18 cellular contexts compared by ENCODE assay signal in the genomic region with DNA sequence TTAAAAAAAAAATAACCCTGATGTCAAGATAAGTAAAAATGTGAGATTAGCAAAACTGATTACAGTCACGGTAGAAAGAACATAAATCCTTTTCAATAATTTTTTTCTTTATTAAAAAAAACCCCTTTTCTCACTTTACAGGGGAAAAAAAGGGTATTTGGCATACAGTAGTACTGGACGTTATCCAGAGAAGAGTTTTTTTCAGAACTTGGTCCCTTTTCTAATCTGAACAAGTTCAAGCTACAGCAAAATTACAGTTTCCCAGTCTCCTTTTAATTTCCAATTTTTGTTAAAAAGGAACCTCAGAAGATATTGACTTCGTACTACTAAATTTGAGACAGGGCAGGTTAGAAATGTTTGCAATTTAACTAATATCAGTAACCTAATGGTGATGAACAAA.
DNase-seq lines count a peak whose midpoint lies in the region; ATAC-seq and TF ChIP-seq lines count a peak whose summit lies in the region.
"Had no signal": no experiment of that assay in that cellular context is flagged by ENCODE, and none has a peak within 500 bp of the region (broad histone marks: within the 10 kb centered on the region; RNA-seq: fewer than 3 reads in every experiment).

No MANE protein-coding gene starts in this region.

- H3K9me3 ChIP-seq in left ventricle myocardium inferior (replicated peaks) (no peaks in the 10 kb centered on the region), right cardiac atrium (ENCODE audit: control insufficient read depth, low read length) (no peaks in the 10 kb centered on the region), osteoblast (ENCODE audit: low read depth, low read length) (no peaks in the 10 kb centered on the region)
- H3K9me3 ChIP-seq: BLaER1 had no signal

- 42% methylated on average over 3 of the region's 3 CpGs for WGBS in right cardiac atrium

- intact Hi-C loops in left ventricle myocardium inferior (cut with micrococcal nuclease) (no loop called here), right cardiac atrium (cut with DNase I) (no loop called here)

- no peaks in the 10 kb centered on the region for H3K27me3 ChIP-seq in left ventricle myocardium inferior (ENCODE audit: low read depth)
- no peaks in the 10 kb centered on the region for H3K27me3 ChIP-seq in right cardiac atrium (ENCODE audit: control insufficient read depth, insufficient read depth)
- H3K27me3 ChIP-seq in osteoblast (ENCODE audit: insufficient read depth, low read length) = no peaks in the 10 kb centered on the region
- H3K27me3 ChIP-seq: BLaER1 had no signal

- DNase-seq in left ventricle myocardium inferior (no peak), right cardiac atrium (no peak), fibroblast of peridontal ligament (ENCODE audit: extremely low read depth) (peak; percentile 25), osteoblast (ENCODE audit: insufficient read length, low spot score, missing footprints) (no peak), NCI-H1048 (lab: John Stamatoyannopoulos, UW) (no peak), NCI-H510A treated with DMSO at 0.1 percent for 48 hours (lab: John Stamatoyannopoulos, UW) (no peak), NCI-H1417 (lab: John Stamatoyannopoulos, UW) (no peak)
- DNase-seq: CD8-positive, alpha-beta T cell; H9; NCI-H1417 treated with DMSO at 0.1 percent for 48 hours; NCI-H1930; NCI-H2171 treated with DMSO at 0.1 percent for 48 hours; NCI-H446 treated with DMSO at 0.1 percent for 48 hours; NCI-H748 treated with DMSO at 0.1 percent for 48 hours had no signal

- H3K79me2 ChIP-seq in osteoblast (ENCODE audit: insufficient read depth, low read length) = no peaks in the 10 kb centered on the region

- H3K27ac ChIP-seq in left ventricle myocardium inferior (replicated peaks) = peak overlapping the region; percentile 56
- H3K27ac ChIP-seq in right cardiac atrium (ENCODE audit: low read length) = no peak overlapping the region
- no peak overlapping the region for H3K27ac ChIP-seq in osteoblast (ENCODE audit: low read depth, low read length)
- H3K27ac ChIP-seq: BLaER1, HL-60, RWPE1 had no signal

- ATAC-seq in right cardiac atrium (no peak), HG03159 (IDR thresholded peaks at IDR 0.05; ENCODE audit: unreplicated experiment) (no peak)
- ATAC-seq: CD8-positive, alpha-beta T cell had no signal

- no peaks in the 10 kb centered on the region for H4K20me1 ChIP-seq in osteoblast (ENCODE audit: insufficient read depth, low read length)
- H4K20me1 ChIP-seq: BLaER1 had no signal

- H3K4me2 ChIP-seq in osteoblast (ENCODE audit: insufficient read depth, low read length) = peak overlapping the region; percentile 13
- H3K4me2 ChIP-seq: BLaER1 had no signal

- no peak overlapping the region for H3K4me3 ChIP-seq in left ventricle myocardium inferior
- no peak overlapping the region for H3K4me3 ChIP-seq in right cardiac atrium (ENCODE audit: low read length)
- H3K4me3 ChIP-seq in osteoblast (ENCODE audit: insufficient read depth, low read length) = no peak overlapping the region
- H3K4me3 ChIP-seq: BLaER1 had no signal

- TF ChIP-seq CTCF in left ventricle myocardium inferior (IDR thresholded peaks at IDR 0.05; ENCODE audit: borderline replicate concordance) (no peak), osteoblast (IDR thresholded peaks at IDR 0.05; ENCODE audit: extremely low read depth, low read depth, low read length) (no peak)

- H2AFZ ChIP-seq in osteoblast (ENCODE audit: low read length) = peak overlapping the region; percentile 4

- no peaks in the 10 kb centered on the region for H3K4me1 ChIP-seq in left ventricle myocardium inferior
- peaks cover 2% of the 10 kb centered on the region for H3K4me1 ChIP-seq in right cardiac atrium (ENCODE audit: control insufficient read depth, insufficient read depth, low read length)
- H3K4me1 ChIP-seq in osteoblast (ENCODE audit: insufficient read depth, low read length) = peaks cover 10% of the 10 kb centered on the region
- H3K4me1 ChIP-seq: BLaER1 had no signal

- H3K36me3 ChIP-seq in left ventricle myocardium inferior = no peaks in the 10 kb centered on the region
- no peaks in the 10 kb centered on the region for H3K36me3 ChIP-seq in osteoblast (ENCODE audit: insufficient read depth, low read length)
- H3K36me3 ChIP-seq: BLaER1 had no signal
